In genomic region chr4:176195184-176195978, GRCh38 we compare ENCODE assay signal across 8 cellular contexts. TPM values are rescaled to one million over a fixed set of nuclear protein-coding genes. Genes with fewer than 3 reads are reported as not detected.
DNase-seq lines count a peak whose midpoint lies in the region; ATAC-seq, FAIRE-seq and TF ChIP-seq lines count a peak whose summit lies in the region.

Gene SPATA4, minus strand, starts transcription at chr4:176195585. Its CDS starts 23 bp downstream, at chr4:176195562.

- H3K4me3 ChIP-seq in HUES48 (ENCODE audit: low read depth, low read length) (peak within 1 kb of the TSS; percentile 85), H1 (ENCODE audit: extremely low read depth in 1 of 4, insufficient read depth in 2 of 4, low read depth in 3 of 4, low read length in 4 of 4) (peak within 1 kb of the TSS; percentile 38 to 72 (median 68); a peak in 7 of 8 replicates), mesenchymal stem cell (ENCODE audit: insufficient read depth in 1 of 2, low read depth in 1 of 2, low read length in 2 of 2) (peak within 1 kb of the TSS; percentile 82 to 94)

- H3K79me1 ChIP-seq in H1 (ENCODE audit: low read depth, low read length) (no peaks in the 10 kb centered on the region), mesenchymal stem cell (replicated peaks; ENCODE audit: low read length, poor library complexity, severe bottlenecking) (no peaks in the 10 kb centered on the region)

- H3K9me3 ChIP-seq in HUES48 (ENCODE audit: control insufficient read depth, insufficient read depth, low read length) (no peaks in the 10 kb centered on the region), H1 (ENCODE audit: insufficient read depth in 2 of 2, low read depth in 1 of 2, low read length in 1 of 2) (no peaks in the 10 kb centered on the region), mesenchymal stem cell (ENCODE audit: control insufficient read depth, low read length) (no peaks in the 10 kb centered on the region)

- peak within 1 kb of the TSS; percentile 80; the same call in 1 of the 2 replicates for H4K8ac ChIP-seq in H1 (ENCODE audit: extremely low read depth, insufficient read depth, low read length)
- H4K8ac ChIP-seq in mesenchymal stem cell (ENCODE audit: low read length), result peak within 1 kb of the TSS; percentile 87

- TF ChIP-seq RAD21 in H1 (IDR thresholded peaks at IDR 0.05 in 1 of 2, conservative IDR thresholded peaks at IDR 0.05 in 1 of 2; ENCODE audit: low read depth in 2 of 2, low read length in 2 of 2), result no peak

- no peak within 1 kb of the TSS for H2AK5ac ChIP-seq in H1 (ENCODE audit: low read depth, low read length)
- no peak within 1 kb of the TSS for H2AK5ac ChIP-seq in mesenchymal stem cell (ENCODE audit: low read length, severe bottlenecking)

- H3K18ac ChIP-seq in H1 (ENCODE audit: extremely low read depth, low read length), result no peak within 1 kb of the TSS
- H3K18ac ChIP-seq in mesenchymal stem cell (ENCODE audit: low read depth in 1 of 2, low read length in 2 of 2), result peak within 1 kb of the TSS in 1 of 2 experiments; percentile 61

- H3K14ac ChIP-seq in H1 (ENCODE audit: insufficient read length) (no peak within 1 kb of the TSS), mesenchymal stem cell (ENCODE audit: low read length in 2 of 2) (peak within 1 kb of the TSS in 1 of 2 experiments; percentile 55)

- POLR2A ChIA-PET in H1 (lab: Charles Lee; ENCODE audit: partially characterized antibody), result interaction anchor here (1.1 kb wide), 1 partner anchor 124 kb away, joined by 3 read pairs; the partner anchor contains the start of gene SPCS3

- no peaks in the 10 kb centered on the region for H4K20me1 ChIP-seq in H1 (replicated peaks in 1 of 2; ENCODE audit: control insufficient read depth in 1 of 2, insufficient read depth in 2 of 2, low read length in 2 of 2)

- TF ChIP-seq POLR2A in H1 (IDR thresholded peaks at IDR 0.05; ENCODE audit: control extremely low read depth in 1 of 2, low read depth in 2 of 2, low read length in 2 of 2), result peak; percentile 42 to 61; a peak in 2 of 3 replicates

- H2BK120ac ChIP-seq in H1 (replicated peaks; ENCODE audit: low read depth, low read length) (no peak within 1 kb of the TSS), mesenchymal stem cell (ENCODE audit: low read depth, low read length) (no peak within 1 kb of the TSS)

- H4K91ac ChIP-seq in H1 (replicated peaks; ENCODE audit: insufficient read length, low read length), result no peak within 1 kb of the TSS
- peak within 1 kb of the TSS; percentile 46 for H4K91ac ChIP-seq in mesenchymal stem cell (ENCODE audit: low read length)

- DNase-seq in COLO668 (lab: John Stamatoyannopoulos, UW; ENCODE audit: unreplicated experiment) (peak; percentile 94), NOMO-1 treated with dmso at 0.1 percent for 144 hours (lab: John Stamatoyannopoulos, UW; ENCODE audit: unreplicated experiment) (peak; percentile 89), H1 (ENCODE audit: low read depth in 1 of 2, low spot score in 2 of 2) (peak; percentile 76 to 92), mesenchymal stem cell (peak; percentile 92)
- peak; percentile 77 for DNase-seq in activated CD8-positive, alpha-beta memory T cell treated with anti-CD3 and anti-CD28 coated beads, Interleukin-2, amount 50 U/mL, for 1 hour (ENCODE audit: extremely low read depth)
- peak; percentile 87 for DNase-seq in stimulated activated CD8-positive, alpha-beta memory T cell treated with anti-CD3 and anti-CD28 coated beads, Interleukin-12 subunit alpha, Interleukin-12 subunit beta, amount 100 ng/mL, for 1 hour (ENCODE audit: low read depth)

- no peaks in the 10 kb centered on the region for H3K79me2 ChIP-seq in H1 (ENCODE audit: control insufficient read depth in 1 of 2, insufficient read depth in 2 of 2, low read length in 2 of 2)

- H2BK12ac ChIP-seq in H1 (ENCODE audit: low read depth, low read length) (no peak within 1 kb of the TSS), mesenchymal stem cell (ENCODE audit: low read length in 2 of 2) (no peak within 1 kb of the TSS)

- H3K56ac ChIP-seq in H1 (replicated peaks; ENCODE audit: insufficient read length, low read depth, low read length), result no peak within 1 kb of the TSS

- no peak within 1 kb of the TSS for H4K5ac ChIP-seq in H1 (ENCODE audit: insufficient read length, low read depth, low read length)

- H3K27ac ChIP-seq in HUES48 (ENCODE audit: low read depth, low read length), result peak within 1 kb of the TSS; percentile 76
- H3K27ac ChIP-seq in H1 (ENCODE audit: low read depth, low read length), result no peak within 1 kb of the TSS
- peak within 1 kb of the TSS; percentile 33 for H3K27ac ChIP-seq in mesenchymal stem cell (ENCODE audit: low read length, poor library complexity, severe bottlenecking)

- H3K36me3 ChIP-seq in HUES48 (ENCODE audit: control insufficient read depth, insufficient read depth, low read length) (no peaks in the 10 kb centered on the region), H1 (ENCODE audit: control insufficient read depth in 2 of 4, insufficient read depth in 4 of 4, low read length in 3 of 4) (no peaks in the 10 kb centered on the region), mesenchymal stem cell (ENCODE audit: control insufficient read depth in 1 of 2, insufficient read depth in 2 of 2, low read depth in 1 of 2, low read length in 2 of 2) (no peaks in the 10 kb centered on the region)

- H3K27me3 ChIP-seq in HUES48 (ENCODE audit: control insufficient read depth, insufficient read depth, low read length) (no peaks in the 10 kb centered on the region), H1 (replicated peaks in 1 of 4; ENCODE audit: control insufficient read depth in 3 of 4, extremely low read depth in 1 of 4, insufficient read depth in 3 of 4, low read length in 3 of 4) (no peaks in the 10 kb centered on the region), mesenchymal stem cell (ENCODE audit: control insufficient read depth in 1 of 2, insufficient read depth in 1 of 2, low read length in 2 of 2) (no peaks in the 10 kb centered on the region)

- H2BK5ac ChIP-seq in H1 (ENCODE audit: low read depth, low read length), result no peak within 1 kb of the TSS
- H2BK5ac ChIP-seq in mesenchymal stem cell (ENCODE audit: low read depth, low read length, poor library complexity, severe bottlenecking), result no peak within 1 kb of the TSS

- ATAC-seq in GM21423 (IDR thresholded peaks at IDR 0.05; ENCODE audit: unreplicated experiment), result peak; percentile 99

- FAIRE-seq in H1 (lab: Jason Lieb, UNC), result peak; percentile 63

- H3K23me2 ChIP-seq in H1 (ENCODE audit: low read depth, low read length), result peaks cover 2% of the 10 kb centered on the region; the same call in 1 of the 2 replicates

- WGBS in H1 (ENCODE audit: extremely low coverage in 1 of 2, insufficient coverage in 1 of 2, insufficient read length in 1 of 2, insufficient replicate concordance in 2 of 2, low coverage in 1 of 2, low lambda C conversion rate in 2 of 2, missing lambda C conversion rate in 1 of 2), 2 experiments, result 5% methylated on average over 45 of the region's 45 CpGs; no CpG with 5 or more reads in 1 of the 2 experiments
- 2% methylated on average over 43 of the region's 45 CpGs for WGBS in mesenchymal stem cell

- no peak for TF ChIP-seq CTCF in H1 (IDR thresholded peaks at IDR 0.05; ENCODE audit: control extremely low read depth in 1 of 3, insufficient read depth in 1 of 3, low read depth in 1 of 3, low read length in 3 of 3)

- CTCF ChIA-PET in H1 (lab: Charles Lee; ENCODE audit: partially characterized antibody), result interaction anchor here (0.7 to 2.6 kb wide), 5 partner anchors 9 to 1132 kb away, joined by 3 to 6 read pairs (median 3); no protein-coding TSS in a partner anchor

- H3K4me2 ChIP-seq in H1 (ENCODE audit: insufficient read depth in 1 of 2, low read depth in 2 of 2, low read length in 2 of 2) (peak within 1 kb of the TSS; percentile 60 to 94), mesenchymal stem cell (ENCODE audit: low read length, poor library complexity, severe bottlenecking) (peak within 1 kb of the TSS; percentile 94)

- H3K4ac ChIP-seq in H1 (replicated peaks; ENCODE audit: insufficient read length, low read depth, low read length) (no peak within 1 kb of the TSS), mesenchymal stem cell (ENCODE audit: low read depth in 1 of 2, low read length in 2 of 2) (peak within 1 kb of the TSS in 1 of 2 experiments; percentile 47)

- H3K9ac ChIP-seq in HUES48 (ENCODE audit: low read depth, low read length) (0 out of 2 replicates have a peak within 1 kb of the TSS, but pooled peaks have one; percentile 43), H1 (replicated peaks in 1 of 4; ENCODE audit: extremely low read depth in 1 of 4, low read depth in 3 of 4, low read length in 3 of 4) (peak within 1 kb of the TSS in 1 of 4 experiments; percentile 31; a peak in 1 of 7 replicates), mesenchymal stem cell (ENCODE audit: low read length) (peak within 1 kb of the TSS; percentile 95)

- H2BK15ac ChIP-seq in H1 (ENCODE audit: low read length) (no peak within 1 kb of the TSS), mesenchymal stem cell (ENCODE audit: low read depth, poor library complexity, severe bottlenecking) (peak within 1 kb of the TSS; percentile 57)

- H2AFZ ChIP-seq in H1 (ENCODE audit: low read length), result peak within 1 kb of the TSS; percentile 97
- H2AFZ ChIP-seq in mesenchymal stem cell (ENCODE audit: low read depth, low read length), result peak within 1 kb of the TSS; percentile 97

- TF ChIP-seq EP300 in H1 (IDR thresholded peaks at IDR 0.05; ENCODE audit: borderline replicate concordance in 1 of 2, low read depth in 2 of 2, low read length in 2 of 2), result no peak

- H2BK20ac ChIP-seq in H1 (ENCODE audit: low read length), result no peak within 1 kb of the TSS

- H3K4me1 ChIP-seq in HUES48 (ENCODE audit: control insufficient read depth, insufficient read depth, low read length) (peaks cover 15% of the 10 kb centered on the region), H1 (replicated peaks in 1 of 4; ENCODE audit: control insufficient read depth in 3 of 4, insufficient read depth in 4 of 4, low read length in 3 of 4) (peaks cover 0 to 8% (median 1%) of the 10 kb centered on the region in 4 experiments; a peak in 4 of 7 replicates), mesenchymal stem cell (ENCODE audit: control insufficient read depth, insufficient read depth, low read depth, low read length) (peaks cover 3% of the 10 kb centered on the region)

- H3K23ac ChIP-seq in H1 (ENCODE audit: insufficient read length) (no peak within 1 kb of the TSS), mesenchymal stem cell (ENCODE audit: low read length in 2 of 2) (no peak within 1 kb of the TSS)

TF ChIP-seq in H1, 55 proteins besides CTCF, POLR2A, EP300 and RAD21 (continues in another document):
- TF ChIP-seq CREB1 (IDR thresholded peaks at IDR 0.05) (no peak), POU5F1 (IDR thresholded peaks at IDR 0.05; ENCODE audit: low read depth, low read length) (no peak)

RNA-seq across cellular contexts. Expression of gene SPATA4, which starts in this region (rescaled TPM):
- not detected in 2 replicates for total RNA-seq in H1 (2021; fragmentation: NEBNext Ultra II Directional; extraction: Animal tissue kit (Norgen Biotek cat#: 25700))
- polyA plus RNA-seq in H1 (2011; rRNA removed), result not detected in 2 replicates
- not detected for polyA plus RNA-seq in H1 (2011; cell fraction: cytosol; rRNA removed)
- polyA plus RNA-seq in H1 (2011; cell fraction: nucleus; rRNA removed), result not detected
- polyA plus RNA-seq in H1 (2012, experiment 1 of 2), result not detected in 4 replicates
- not detected for polyA plus RNA-seq in H1 (2012, experiment 2 of 2)
- 0.02 TPM for polyA plus RNA-seq in H1 (2013, experiment 1 of 2)
- 0.06 TPM for polyA plus RNA-seq in H1 (2013, experiment 2 of 2)
- polyA minus RNA-seq in H1 (2011; rRNA and poly(A)+ RNA removed), result not detected in 2 replicates
- not detected for polyA minus RNA-seq in H1 (2011; cell fraction: cytosol; rRNA and poly(A)+ RNA removed)
- not detected for polyA minus RNA-seq in H1 (2011; cell fraction: nucleus; rRNA and poly(A)+ RNA removed)
- 0.04 TPM for polyA plus RNA-seq in mesenchymal stem cell (2013, experiment 1 of 2)
- polyA plus RNA-seq in mesenchymal stem cell (2013, experiment 2 of 2), result 0.08 TPM

Comparison
In these comparisons a context has a peak if more than half of its experiments do, and no peak if none do; other contexts are left out.
1. Peak in DNase-seq, H3K4me3 ChIP-seq and H3K4me2 ChIP-seq in H1; RNA of the gene not detected or under 1 TPM.